ENCODE assay signal across 13 cellular contexts in the genomic region with DNA sequence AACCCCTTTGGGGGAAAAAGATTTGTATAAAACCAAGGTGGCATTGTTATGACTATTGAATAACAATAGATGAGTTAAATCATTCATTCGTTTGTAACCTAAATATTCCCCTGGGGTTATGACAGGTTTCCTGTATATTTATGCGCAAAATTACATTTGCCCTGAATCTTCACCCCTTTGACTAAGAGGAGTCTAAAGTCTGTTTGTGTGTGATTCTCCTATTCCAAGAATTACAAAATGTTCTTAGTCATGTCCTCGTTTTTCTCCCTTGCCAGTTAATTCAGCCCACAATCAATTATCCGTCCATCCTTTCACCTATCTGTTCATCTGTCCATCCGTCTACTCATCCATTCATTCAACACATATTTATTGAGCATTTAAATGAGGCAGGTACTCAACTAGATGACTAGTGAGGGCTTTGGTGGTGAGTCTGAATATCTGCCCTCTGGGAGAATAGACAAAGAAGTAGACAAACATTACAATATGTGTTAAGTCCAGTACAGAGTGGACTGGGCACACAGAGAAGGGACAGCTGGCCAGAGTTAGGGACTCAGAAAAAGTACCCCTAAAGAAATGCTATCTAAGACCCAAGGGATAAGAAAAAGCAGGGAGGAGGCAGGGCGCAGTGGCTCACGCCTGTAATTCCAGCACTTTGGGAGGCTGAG.
"Had no signal": no experiment of that assay in that cellular context is flagged by ENCODE, and none has a peak within 500 bp of the region (broad histone marks: within the 10 kb centered on the region; RNA-seq: fewer than 3 reads in every experiment).

No MANE protein-coding gene starts in this region.

- DNase-seq: activated CD4-positive, alpha-beta T cell treated with anti-CD3 and anti-CD28 coated beads, Interleukin-2, amount 50 U/mL, for 1 hour; activated CD4-positive, CD25-positive, alpha-beta regulatory T cell; activated naive CD8-positive, alpha-beta T cell treated with anti-CD3 and anti-CD28 coated beads for 36 hours; erythroblast; left lung; naive thymus-derived CD4-positive, alpha-beta T cell; posterior cingulate gyrus; retina; stomach; SW 1271 had no signal

- H3K4me3 ChIP-seq: left lung, stomach, thoracic aorta had no signal

- H3K4me3 Mint-ChIP-seq: activated naive CD8-positive, alpha-beta T cell treated with anti-CD3 and anti-CD28 coated beads for 36 hours; activated T-helper 1 cell treated with anti-CD3 and anti-CD28 coated beads, Interleukin-12 subunit alpha, Interleukin-12 subunit beta, Interleukin-2, Interleukin-4 antibody, amounts not matched to agents 30 ng/mL and 10 ng/mL and 1 ng/mL, durations not matched to agents 14 hours and 24 hours and 36 hours; brain; naive thymus-derived CD4-positive, alpha-beta T cell had no signal

- H3K36me3 ChIP-seq: left lung, stomach, thoracic aorta had no signal

- H3K27ac ChIP-seq: left lung, thoracic aorta had no signal

- H3K27me3 ChIP-seq: left lung, stomach had no signal

- H3K4me1 ChIP-seq: left lung had no signal

- H3K27ac Mint-ChIP-seq: activated naive CD8-positive, alpha-beta T cell treated with anti-CD3 and anti-CD28 coated beads for 36 hours; activated T-helper 1 cell treated with anti-CD3 and anti-CD28 coated beads, Interleukin-12 subunit alpha, Interleukin-12 subunit beta, Interleukin-2, Interleukin-4 antibody, amounts not matched to agents 30 ng/mL and 10 ng/mL and 1 ng/mL, durations not matched to agents 14 hours and 24 hours and 36 hours; brain; naive thymus-derived CD4-positive, alpha-beta T cell had no signal

- H3K4me1 Mint-ChIP-seq: activated naive CD8-positive, alpha-beta T cell treated with anti-CD3 and anti-CD28 coated beads for 36 hours; naive thymus-derived CD4-positive, alpha-beta T cell had no signal

- H3K9me3 Mint-ChIP-seq: brain had no signal

- H3K27me3 Mint-ChIP-seq: activated naive CD8-positive, alpha-beta T cell treated with anti-CD3 and anti-CD28 coated beads for 36 hours had no signal

- ATAC-seq: left lung; naive thymus-derived CD4-positive, alpha-beta T cell had no signal

- H3K9me3 ChIP-seq: left lung, stomach, thoracic aorta had no signal

- H3K36me3 Mint-ChIP-seq: activated naive CD8-positive, alpha-beta T cell treated with anti-CD3 and anti-CD28 coated beads for 36 hours; brain; naive thymus-derived CD4-positive, alpha-beta T cell had no signal
